9 cellular contexts compared by ENCODE assay signal in genomic region chr5:172939045-172939444, GRCh38. TPM values are rescaled to one million over a fixed set of nuclear protein-coding genes. Genes with fewer than 3 reads are reported as not detected.
DNase-seq lines count a peak whose midpoint lies in the region; ATAC-seq and TF ChIP-seq lines count a peak whose summit lies in the region.
"Had no signal": no experiment of that assay in that cellular context is flagged by ENCODE, and none has a peak within 500 bp of the region (broad histone marks: within the 10 kb centered on the region; RNA-seq: fewer than 3 reads in every experiment).

No MANE protein-coding gene starts in this region.

- peaks cover 23% of the 10 kb centered on the region for H3K36me3 Mint-ChIP-seq in osteocyte (ENCODE audit: unreplicated experiment)
- peaks cover 62% of the 10 kb centered on the region for H3K36me3 Mint-ChIP-seq in stimulated activated memory B cell treated with anti-CD40 and anti-IgM and Interleukin-4, amounts not matched to agents 10 μg/mL and 1 μg/mL and 100 μg/mL, for 72 hours

- H3K27me3 Mint-ChIP-seq in osteocyte (ENCODE audit: unreplicated experiment): no peaks in the 10 kb centered on the region
- no peaks in the 10 kb centered on the region for H3K27me3 Mint-ChIP-seq in stimulated activated memory B cell treated with anti-CD40 and anti-IgM and Interleukin-4, amounts not matched to agents 10 μg/mL and 1 μg/mL and 100 μg/mL, for 72 hours
- H3K27me3 Mint-ChIP-seq: dendritic cell treated with granulocyte-macrophage colony-stimulating factor and Interleukin-4, amounts not matched to agents 40 ng/mL and 50 ng/mL, for 4 days had no signal

- H3K27ac Mint-ChIP-seq in osteocyte (ENCODE audit: unreplicated experiment): no peak overlapping the region
- no peak overlapping the region for H3K27ac Mint-ChIP-seq in stimulated activated memory B cell treated with anti-CD40 and anti-IgM and Interleukin-4, amounts not matched to agents 10 μg/mL and 1 μg/mL and 100 μg/mL, for 72 hours
- H3K27ac Mint-ChIP-seq: dendritic cell treated with granulocyte-macrophage colony-stimulating factor and Interleukin-4, amounts not matched to agents 40 ng/mL and 50 ng/mL, for 4 days had no signal

- peaks cover 10% of the 10 kb centered on the region for H3K4me1 Mint-ChIP-seq in osteocyte (ENCODE audit: unreplicated experiment)
- no peaks in the 10 kb centered on the region for H3K4me1 Mint-ChIP-seq in stimulated activated memory B cell treated with anti-CD40 and anti-IgM and Interleukin-4, amounts not matched to agents 10 μg/mL and 1 μg/mL and 100 μg/mL, for 72 hours

- DNase-seq in NCI-H2171 treated with DMSO at 0.1 percent for 48 hours (lab: John Stamatoyannopoulos, UW): peak; percentile 27
- no peak for DNase-seq in NCI-H2171 (lab: John Stamatoyannopoulos, UW)
- peak; percentile 53 for DNase-seq in NCI-H226
- DNase-seq in dermis blood vessel endothelial cell: peak; percentile 59
- DNase-seq in osteocyte (ENCODE audit: extremely low spot score, unreplicated experiment): no peak
- no peak for DNase-seq in NCI-H1436 treated with DMSO at 0.1 percent for 48 hours (lab: John Stamatoyannopoulos, UW)

- H3K9me3 Mint-ChIP-seq in osteocyte (ENCODE audit: unreplicated experiment): no peaks in the 10 kb centered on the region
- H3K9me3 Mint-ChIP-seq in stimulated activated memory B cell treated with anti-CD40 and anti-IgM and Interleukin-4, amounts not matched to agents 10 μg/mL and 1 μg/mL and 100 μg/mL, for 72 hours: no peaks in the 10 kb centered on the region
- H3K9me3 Mint-ChIP-seq: dendritic cell treated with granulocyte-macrophage colony-stimulating factor and Interleukin-4, amounts not matched to agents 40 ng/mL and 50 ng/mL, for 4 days had no signal

- no peak for ATAC-seq in HG03159 (IDR thresholded peaks at IDR 0.05; ENCODE audit: unreplicated experiment)
- no peak for ATAC-seq in stimulated activated memory B cell treated with anti-CD40 and anti-IgM and Interleukin-4, amounts not matched to agents 10 μg/mL and 1 μg/mL and 100 μg/mL, for 72 hours

- TF ChIP-seq CTCF in osteocyte (IDR thresholded peaks at IDR 0.05): peak; percentile 35

- no peak overlapping the region for H3K4me3 Mint-ChIP-seq in osteocyte (ENCODE audit: unreplicated experiment)
- no peak overlapping the region for H3K4me3 Mint-ChIP-seq in stimulated activated memory B cell treated with anti-CD40 and anti-IgM and Interleukin-4, amounts not matched to agents 10 μg/mL and 1 μg/mL and 100 μg/mL, for 72 hours
- H3K4me3 Mint-ChIP-seq: dendritic cell treated with granulocyte-macrophage colony-stimulating factor and Interleukin-4, amounts not matched to agents 40 ng/mL and 50 ng/mL, for 4 days had no signal

RNA-seq across cellular contexts. Expression of gene RPL26L1, which starts 20.2 kb away (rescaled TPM):
- 28.4 and 31.4 TPM in 2 replicates for total RNA-seq in dermis blood vessel endothelial cell
- total RNA-seq in osteocyte: 43.5 and 45.1 TPM in 2 replicates

RNA-seq across cellular contexts. Expression of gene ATP6V0E1, which starts 44.5 kb away (rescaled TPM):
- total RNA-seq in dermis blood vessel endothelial cell (213 and 253 TPM in 2 replicates), osteocyte (261 and 282 TPM in 2 replicates)

Comparison
In these comparisons a context has a peak if more than half of its experiments do, and no peak if none do; other contexts are left out.
1. DNase-seq: peak in NCI-H2171 treated with DMSO at 0.1 percent for 48 hours (single experiment), NCI-H226 (single experiment) and dermis blood vessel endothelial cell (single experiment); none in NCI-H2171 (single experiment), osteocyte (single experiment) and NCI-H1436 treated with DMSO at 0.1 percent for 48 hours (single experiment).